In genomic region chr1:31904339-31905092, GRCh38 we compare ENCODE assay signal across 10 cellular contexts. TPM values are rescaled to one million over a fixed set of nuclear protein-coding genes. Genes with fewer than 3 reads are reported as not detected.
A peak's percentile ranks its signal among the peaks of the same experiment; 100 is the strongest.
DNase-seq lines count a peak whose midpoint lies in the region; ATAC-seq and TF ChIP-seq lines count a peak whose summit lies in the region.
"Had no signal": no experiment of that assay in that cellular context is flagged by ENCODE, and none has a peak within 500 bp of the region (broad histone marks: within the 10 kb centered on the region; RNA-seq: fewer than 3 reads in every experiment).

No MANE protein-coding gene starts in this region.

- peaks cover 22 to 41% of the 10 kb centered on the region in 2 experiments for H3K36me3 ChIP-seq in SK-N-SH (replicated peaks in 1 of 2; ENCODE audit: control insufficient read depth in 1 of 2, insufficient read depth in 2 of 2, low read length in 1 of 2)
- H3K36me3 ChIP-seq in PC-3 (ENCODE audit: low read depth, low read length): peaks cover 32% of the 10 kb centered on the region
- H3K36me3 ChIP-seq in trophoblast cell (ENCODE audit: control insufficient read depth in 1 of 2, insufficient read depth in 2 of 2, low read length in 2 of 2): peaks cover 7 to 15% of the 10 kb centered on the region in 2 experiments

- H2AFZ ChIP-seq in SK-N-SH (ENCODE audit: low read depth): no peak overlapping the region
- no peak overlapping the region for H2AFZ ChIP-seq in PC-3 (ENCODE audit: low read length)
- no peak overlapping the region for H2AFZ ChIP-seq in trophoblast cell (ENCODE audit: insufficient read depth, low read length, poor library complexity)

- TF ChIP-seq RAD21 in SK-N-SH (IDR thresholded peaks at IDR 0.05; ENCODE audit: low read length): no peak

- H3K9me3 ChIP-seq in SK-N-SH: no peaks in the 10 kb centered on the region
- no peaks in the 10 kb centered on the region for H3K9me3 ChIP-seq in PC-3 (ENCODE audit: low read length)
- no peaks in the 10 kb centered on the region for H3K9me3 ChIP-seq in trophoblast cell (ENCODE audit: insufficient read depth, low read depth, low read length)
- H3K9me3 ChIP-seq: esophagus muscularis mucosa had no signal

- 96% methylated on average over 9 of the region's 9 CpGs for WGBS in SK-N-SH (ENCODE audit: low lambda C conversion rate)
- WGBS in trophoblast cell (ENCODE audit: extremely low coverage, insufficient coverage, insufficient read length): no CpG with 5 or more reads among the region's 9 CpGs

- H4K20me1 ChIP-seq in SK-N-SH (ENCODE audit: insufficient read depth) (peaks cover 1% of the 10 kb centered on the region; the same call in 1 of the 2 replicates), PC-3 (ENCODE audit: low read length) (no peaks in the 10 kb centered on the region; the same call in 1 of the 2 replicates)

- TF ChIP-seq EP300 in SK-N-SH (IDR thresholded peaks at IDR 0.05; ENCODE audit: borderline replicate concordance in 1 of 2, low read depth in 1 of 2, low read length in 1 of 2): no peak

- H3K23ac ChIP-seq in trophoblast cell (ENCODE audit: low read length): no peak overlapping the region

- CTCF ChIA-PET in SK-N-SH (lab: Yijun Ruan, JAX): interaction anchor here (1.0 to 1.7 kb wide), 3 partner anchors 60 to 241 kb away, joined by 3 to 6 read pairs (median 3); no protein-coding TSS in a partner anchor
- CTCF ChIA-PET in PC-3 (lab: Charles Lee): no interaction called here

- no peak overlapping the region for H3K4me2 ChIP-seq in SK-N-SH
- H3K4me2 ChIP-seq in PC-3 (ENCODE audit: low read length): no peak overlapping the region
- H3K4me2 ChIP-seq in trophoblast cell (ENCODE audit: low read length): no peak overlapping the region

- POLR2A ChIA-PET in SK-N-SH (lab: Yijun Ruan, JAX) (no interaction called here), PC-3 (lab: Charles Lee; ENCODE audit: unreplicated experiment) (no interaction called here)

- no TSS peak for BruUV-seq in PC-3 (replicated peaks; lab: Mats Ljungman, UMichigan)

- intact Hi-C loops in PC-3 (cut with micrococcal nuclease): no loop called here

- no peak overlapping the region for H3K18ac ChIP-seq in trophoblast cell (ENCODE audit: low read length)

- H3K79me2 ChIP-seq in SK-N-SH (ENCODE audit: insufficient read depth): peaks cover 12% of the 10 kb centered on the region; the same call in 1 of the 2 replicates
- no peaks in the 10 kb centered on the region for H3K79me2 ChIP-seq in PC-3 (ENCODE audit: low read length)
- no peaks in the 10 kb centered on the region for H3K79me2 ChIP-seq in trophoblast cell (ENCODE audit: control insufficient read depth, insufficient read depth, low read length, poor library complexity)

- H3K4me3 ChIP-seq in SK-N-SH (ENCODE audit: low read depth in 2 of 2, low read length in 1 of 2): no peak overlapping the region
- no peak overlapping the region for H3K4me3 ChIP-seq in PC-3 (ENCODE audit: low read length)
- no peak overlapping the region for H3K4me3 ChIP-seq in trophoblast cell (ENCODE audit: low read depth, low read length)
- H3K4me3 ChIP-seq: esophagus muscularis mucosa had no signal

- no peak for DNase-seq in SK-N-SH
- peak; percentile 14 for DNase-seq in PC-3
- DNase-seq in trophoblast cell: peak; percentile 51 to 55
- DNase-seq in activated CD4-positive, alpha-beta T cell treated with anti-CD3 and anti-CD28 coated beads, Interleukin-2, amount 50 U/mL, for 4 hours: no peak
- DNase-seq: ACHN had no signal

- H3F3A ChIP-seq in SK-N-SH (replicated peaks; ENCODE audit: insufficient read depth): peaks cover 7% of the 10 kb centered on the region
- H3F3A ChIP-seq in PC-3 (ENCODE audit: low read length, unreplicated experiment): no peaks in the 10 kb centered on the region

- no peak overlapping the region for H3K14ac ChIP-seq in trophoblast cell (ENCODE audit: low read length)

- no peak overlapping the region for H4K8ac ChIP-seq in trophoblast cell (ENCODE audit: low read depth, low read length)

- H2BK5ac ChIP-seq in trophoblast cell (ENCODE audit: low read depth, low read length, poor library complexity): no peak overlapping the region

- TF ChIP-seq CTCF in SK-N-SH (IDR thresholded peaks at IDR 0.05): no peak
- no peak for TF ChIP-seq CTCF in PC-3 (conservative IDR thresholded peaks at IDR 0.05; ENCODE audit: low read depth, low read length)

- H3K9me2 ChIP-seq in SK-N-SH: no peaks in the 10 kb centered on the region
- H3K9me2 ChIP-seq in PC-3 (replicated peaks; ENCODE audit: low read length): no peaks in the 10 kb centered on the region

- no peak overlapping the region for H3K4ac ChIP-seq in trophoblast cell (ENCODE audit: low read depth, low read length)

- no peak overlapping the region for H2BK120ac ChIP-seq in trophoblast cell (ENCODE audit: insufficient read depth, low read length, poor library complexity)

- H3K9ac ChIP-seq in SK-N-SH (no peak overlapping the region), PC-3 (ENCODE audit: low read length) (no peak overlapping the region), trophoblast cell (ENCODE audit: low read length) (no peak overlapping the region)

- no peak overlapping the region for H4K12ac ChIP-seq in trophoblast cell (ENCODE audit: low read depth, low read length)

- no peaks in the 10 kb centered on the region for H3K79me1 ChIP-seq in trophoblast cell (ENCODE audit: low read length)

- H3K4me1 ChIP-seq in SK-N-SH (ENCODE audit: control insufficient read depth in 1 of 2, insufficient read depth in 2 of 2, low read depth in 1 of 2, low read length in 1 of 2): no peaks in the 10 kb centered on the region
- H3K4me1 ChIP-seq in PC-3 (ENCODE audit: insufficient read depth, low read length): no peaks in the 10 kb centered on the region
- H3K4me1 ChIP-seq in trophoblast cell (ENCODE audit: control insufficient read depth in 1 of 2, insufficient read depth in 2 of 2, low read length in 2 of 2): no peaks in the 10 kb centered on the region

- H2BK12ac ChIP-seq in trophoblast cell (ENCODE audit: low read length): no peak overlapping the region

- 0 out of 3 replicates have a peak, but pooled peaks have one; percentile 11 for ATAC-seq in SK-N-SH treated with all-trans-retinoic acid at 6 μM for 48 hours
- ATAC-seq in PC-3: no peak
- ATAC-seq in esophagus mucosa: peak; percentile 35
- ATAC-seq in GM18861 (IDR thresholded peaks at IDR 0.05; ENCODE audit: unreplicated experiment): no peak
- ATAC-seq in HG03439 (IDR thresholded peaks at IDR 0.05; ENCODE audit: unreplicated experiment): no peak

- H3K27me3 ChIP-seq in SK-N-SH (ENCODE audit: insufficient read depth) (no peaks in the 10 kb centered on the region), PC-3 (ENCODE audit: low read length) (no peaks in the 10 kb centered on the region), trophoblast cell (ENCODE audit: insufficient read depth, low read length) (no peaks in the 10 kb centered on the region)
- H3K27me3 ChIP-seq: esophagus muscularis mucosa had no signal

- H4K91ac ChIP-seq in trophoblast cell (ENCODE audit: low read depth, low read length): no peak overlapping the region

- no peak overlapping the region for H2AK5ac ChIP-seq in trophoblast cell (ENCODE audit: low read length)

- no peak overlapping the region for H3K27ac ChIP-seq in SK-N-SH (ENCODE audit: low read depth in 2 of 2, low read length in 1 of 2)
- no peak overlapping the region for H3K27ac ChIP-seq in PC-3 (ENCODE audit: low read length)
- H3K27ac ChIP-seq in trophoblast cell (ENCODE audit: low read depth, low read length): no peak overlapping the region
- H3K27ac ChIP-seq: esophagus muscularis mucosa had no signal

TF ChIP-seq in SK-N-SH treated with all-trans-retinoic acid at 6 μM for 48 hours, 23 proteins besides CTCF, POLR2A, EP300 and RAD21 (continues in another document):
- TF ChIP-seq CSDC2 (CRISPR knock-in tag; IDR thresholded peaks at IDR 0.05): no peak
- no peak for TF ChIP-seq PATZ1 (CRISPR knock-in tag; IDR thresholded peaks at IDR 0.05; ENCODE audit: borderline replicate concordance)
- no peak for TF ChIP-seq ISL1 (CRISPR knock-in tag; IDR thresholded peaks at IDR 0.05)
- no peak for TF ChIP-seq ZC3H10 (CRISPR knock-in tag; IDR thresholded peaks at IDR 0.05)

TF ChIP-seq in SK-N-SH, 30 proteins besides CTCF, POLR2A, EP300 and RAD21 (continues in another document):
- TF ChIP-seq RXRA (IDR thresholded peaks at IDR 0.05; ENCODE audit: borderline replicate concordance, low read depth) (no peak), FOXM1 (IDR thresholded peaks at IDR 0.05; ENCODE audit: low read depth) (no peak), ZBTB33 (IDR thresholded peaks at IDR 0.05; ENCODE audit: borderline replicate concordance, low read depth) (no peak), RCOR1 (IDR thresholded peaks at IDR 0.05; ENCODE audit: low read length) (no peak), MXI1 (IDR thresholded peaks at IDR 0.05; ENCODE audit: low read depth, low read length) (no peak), TAF1 (IDR thresholded peaks at IDR 0.05; ENCODE audit: borderline replicate concordance, low read depth, low read length) (no peak), MAX (IDR thresholded peaks at IDR 0.05; ENCODE audit: low read depth) (no peak), SMC3 (IDR thresholded peaks at IDR 0.05; ENCODE audit: low read depth, low read length) (no peak), MEF2A (IDR thresholded peaks at IDR 0.05; ENCODE audit: borderline replicate concordance, low read depth) (no peak), EZH2phosphoT487 (IDR thresholded peaks at IDR 0.05; ENCODE audit: borderline replicate concordance, low read depth) (no peak), GABPA (IDR thresholded peaks at IDR 0.05; ENCODE audit: low read depth) (no peak), YY1 (IDR thresholded peaks at IDR 0.05; ENCODE audit: low read depth) (no peak)

RNA-seq across cellular contexts. Expression of gene PTP4A2, which starts 33.7 kb away (rescaled TPM):
- 41.7 and 46.7 TPM in 2 replicates for polyA plus RNA-seq in SK-N-SH (2012; rRNA removed)
- 65.9 and 99.4 TPM in 2 replicates for polyA plus RNA-seq in SK-N-SH (2012; cell fraction: cytosol; rRNA removed)
- polyA plus RNA-seq in SK-N-SH (2012; cell fraction: nucleus; rRNA removed): 14.6 and 20.7 TPM in 2 replicates
- 335 and 340 TPM in 2 replicates for total RNA-seq in PC-3 (2014; rRNA removed)
- total RNA-seq in esophagus mucosa: 100 TPM
- 646 and 682 TPM in 2 replicates for polyA plus RNA-seq in trophoblast cell (2013)

Comparison
In these comparisons a context has a peak if more than half of its experiments do, and no peak if none do; other contexts are left out.
1. ATAC-seq: peak in SK-N-SH treated with all-trans-retinoic acid at 6 μM for 48 hours (single experiment) and esophagus mucosa (single experiment); none in PC-3 (single experiment), GM18861 (single experiment) and HG03439 (single experiment).
2. DNase-seq: peak in PC-3 (single experiment) and trophoblast cell (2 of 2); none in SK-N-SH (single experiment) and activated CD4-positive, alpha-beta T cell treated with anti-CD3 and anti-CD28 coated beads, Interleukin-2, amount 50 U/mL, for 4 hours (0 of 2).